In genomic region chr9:37027582-37028424, GRCh38 we compare ENCODE assay signal across 1 cellular context.
A peak's percentile ranks its signal among the peaks of the same experiment; 100 is the strongest.
TF ChIP-seq lines count a peak whose summit lies in the region.

No MANE protein-coding gene starts in this region.

TF ChIP-seq in HepG2, 621 proteins besides CTCF, POLR2A, EP300 and RAD21 (continued from another document and continues in another):
- TF ChIP-seq, protein P1, sequence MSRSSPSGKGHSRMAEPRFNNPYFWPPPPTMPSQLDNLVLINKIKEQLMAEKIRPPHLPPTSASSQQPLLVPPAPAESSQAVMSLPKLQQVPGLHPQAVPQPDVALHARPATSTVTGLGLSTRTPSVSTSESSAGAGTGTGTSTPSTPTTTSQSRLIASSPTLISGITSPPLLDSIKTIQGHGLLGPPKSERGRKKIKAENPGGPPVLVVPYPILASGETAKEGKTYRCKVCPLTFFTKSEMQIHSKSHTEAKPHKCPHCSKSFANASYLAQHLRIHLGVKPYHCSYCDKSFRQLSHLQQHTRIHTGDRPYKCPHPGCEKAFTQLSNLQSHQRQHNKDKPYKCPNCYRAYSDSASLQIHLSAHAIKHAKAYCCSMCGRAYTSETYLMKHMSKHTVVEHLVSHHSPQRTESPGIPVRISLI (CRISPR knock-in tag; IDR thresholded peaks at IDR 0.05; ENCODE audit: borderline replicate concordance): no peak
- TF ChIP-seq SP1 (IDR thresholded peaks at IDR 0.05) (no peak), SP1 (CRISPR knock-in tag; IDR thresholded peaks at IDR 0.05) (peak; percentile 89), ZNF407 (CRISPR knock-in tag; IDR thresholded peaks at IDR 0.05; ENCODE audit: not compliant biosample characterization) (peak; percentile 78), WIZ (CRISPR knock-in tag; IDR thresholded peaks at IDR 0.05) (peak; percentile 99), NFKB2 (CRISPR knock-in tag; IDR thresholded peaks at IDR 0.05; ENCODE audit: borderline replicate concordance) (peak; percentile 98), ZNF670 (CRISPR knock-in tag; IDR thresholded peaks at IDR 0.05; ENCODE audit: borderline replicate concordance) (peak; percentile 87), ZNF263 (CRISPR knock-in tag; IDR thresholded peaks at IDR 0.05) (peak; percentile 80), TMF1 (CRISPR knock-in tag; IDR thresholded peaks at IDR 0.05; ENCODE audit: low read depth) (peak; percentile 99), ZNF543 (CRISPR knock-in tag; IDR thresholded peaks at IDR 0.05) (peak; percentile 62; the same call in 1 of the 2 replicates), RARG (CRISPR knock-in tag; IDR thresholded peaks at IDR 0.05; ENCODE audit: low read depth) (0 out of 2 replicates have a peak, but pooled peaks have one; percentile 38), ZNF776 (CRISPR knock-in tag; IDR thresholded peaks at IDR 0.05) (peak; percentile 98), RXRA (CRISPR knock-in tag; IDR thresholded peaks at IDR 0.05) (peak; percentile 71; the same call in 1 of the 2 replicates), ZFP62 (CRISPR knock-in tag; IDR thresholded peaks at IDR 0.05) (no peak), ZNF343 (CRISPR knock-in tag; IDR thresholded peaks at IDR 0.05) (peak; percentile 87), ZNF775 (CRISPR knock-in tag; IDR thresholded peaks at IDR 0.05; ENCODE audit: borderline replicate concordance) (no peak), ZNF496 (CRISPR knock-in tag; IDR thresholded peaks at IDR 0.05; ENCODE audit: insufficient replicate concordance) (no peak), ZNF33B (CRISPR knock-in tag; IDR thresholded peaks at IDR 0.05) (peak; percentile 97), MIXL1 (CRISPR knock-in tag; IDR thresholded peaks at IDR 0.05) (peak; percentile 86; the same call in 1 of the 2 replicates), ZNF276 (CRISPR knock-in tag; IDR thresholded peaks at IDR 0.05; ENCODE audit: low read depth) (peak; percentile 96), ZFP36 (IDR thresholded peaks at IDR 0.05; ENCODE audit: borderline replicate concordance, low read depth, low read length, partially characterized antibody) (no peak), TAF15 (IDR thresholded peaks at IDR 0.05; ENCODE audit: low read depth, low read length, poor library complexity, severe bottlenecking) (no peak), ZNF460 (CRISPR knock-in tag; IDR thresholded peaks at IDR 0.05; ENCODE audit: borderline replicate concordance) (0 out of 2 replicates have a peak, but pooled peaks have one; percentile 20), SMAD9 (CRISPR knock-in tag; IDR thresholded peaks at IDR 0.05) (no peak), AGO1 (IDR thresholded peaks at IDR 0.05; ENCODE audit: low read depth, low read length, poor library complexity, severe bottlenecking) (peak; percentile 57), ZC3H4 (CRISPR knock-in tag; IDR thresholded peaks at IDR 0.05; ENCODE audit: borderline replicate concordance) (peak; percentile 46; the same call in 1 of the 2 replicates), PRMT3 (CRISPR knock-in tag; IDR thresholded peaks at IDR 0.05; ENCODE audit: borderline replicate concordance, low read depth) (peak; percentile 98), ZNF205 (CRISPR knock-in tag; IDR thresholded peaks at IDR 0.05) (peak; percentile 91), ZNF230 (CRISPR knock-in tag; IDR thresholded peaks at IDR 0.05) (0 out of 2 replicates have a peak, but pooled peaks have one; percentile 56), PLRG1 (conservative IDR thresholded peaks at IDR 0.05) (no peak), SRSF1 (optimal IDR thresholded peaks at IDR 0.05; ENCODE audit: low read depth, low read length) (peak; percentile 83), ZSCAN30 (CRISPR knock-in tag; IDR thresholded peaks at IDR 0.05) (0 out of 2 replicates have a peak, but pooled peaks have one; percentile 46), GABPA (IDR thresholded peaks at IDR 0.05; ENCODE audit: low read depth, low read length) (no peak), GABPA (CRISPR knock-in tag; IDR thresholded peaks at IDR 0.05; ENCODE audit: low read depth) (no peak), CENPX (CRISPR knock-in tag; IDR thresholded peaks at IDR 0.05) (no peak), ZBTB26 (CRISPR knock-in tag; IDR thresholded peaks at IDR 0.05; ENCODE audit: borderline replicate concordance) (peak; percentile 96), IRX3 (CRISPR knock-in tag; IDR thresholded peaks at IDR 0.05; ENCODE audit: borderline replicate concordance, low read depth) (peak; percentile 97; the same call in 1 of the 2 replicates), ZBTB1 (CRISPR knock-in tag; IDR thresholded peaks at IDR 0.05; ENCODE audit: borderline replicate concordance) (peak; percentile 85; the same call in 1 of the 2 replicates), KLF16 (CRISPR knock-in tag; IDR thresholded peaks at IDR 0.05) (peak in 1 of 2 experiments; percentile 99; a peak in 2 of 4 replicates), ATF1 (CRISPR knock-in tag; IDR thresholded peaks at IDR 0.05) (no peak), PTBP1 (IDR thresholded peaks at IDR 0.05; ENCODE audit: low read depth, low read length, poor library complexity, severe bottlenecking) (no peak), NAIF1 (CRISPR knock-in tag; IDR thresholded peaks at IDR 0.05; ENCODE audit: borderline replicate concordance) (peak; percentile 21; the same call in 1 of the 2 replicates), SATB2 (CRISPR knock-in tag; IDR thresholded peaks at IDR 0.05) (peak; percentile 97), PITX1 (CRISPR knock-in tag; IDR thresholded peaks at IDR 0.05) (peak; percentile 65; the same call in 1 of the 2 replicates), HDAC2 (CRISPR knock-in tag; IDR thresholded peaks at IDR 0.05) (peak; percentile 83), ZEB1 (IDR thresholded peaks at IDR 0.05; ENCODE audit: insufficient replicate concordance, low read depth) (no peak), NCOA1 (CRISPR knock-in tag; IDR thresholded peaks at IDR 0.05) (no peak), ZNF282 (IDR thresholded peaks at IDR 0.05; ENCODE audit: partially characterized antibody) (no peak), POGZ (CRISPR knock-in tag; IDR thresholded peaks at IDR 0.05) (0 out of 2 replicates have a peak, but pooled peaks have one; percentile 34), MYC (CRISPR knock-in tag; IDR thresholded peaks at IDR 0.05; ENCODE audit: borderline replicate concordance) (peak; percentile 75)
- TF ChIP-seq, protein P2, sequence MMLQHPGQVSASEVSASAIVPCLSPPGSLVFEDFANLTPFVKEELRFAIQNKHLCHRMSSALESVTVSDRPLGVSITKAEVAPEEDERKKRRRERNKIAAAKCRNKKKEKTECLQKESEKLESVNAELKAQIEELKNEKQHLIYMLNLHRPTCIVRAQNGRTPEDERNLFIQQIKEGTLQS (CRISPR knock-in tag; IDR thresholded peaks at IDR 0.05): peak; percentile 85
- TF ChIP-seq, protein P3, sequence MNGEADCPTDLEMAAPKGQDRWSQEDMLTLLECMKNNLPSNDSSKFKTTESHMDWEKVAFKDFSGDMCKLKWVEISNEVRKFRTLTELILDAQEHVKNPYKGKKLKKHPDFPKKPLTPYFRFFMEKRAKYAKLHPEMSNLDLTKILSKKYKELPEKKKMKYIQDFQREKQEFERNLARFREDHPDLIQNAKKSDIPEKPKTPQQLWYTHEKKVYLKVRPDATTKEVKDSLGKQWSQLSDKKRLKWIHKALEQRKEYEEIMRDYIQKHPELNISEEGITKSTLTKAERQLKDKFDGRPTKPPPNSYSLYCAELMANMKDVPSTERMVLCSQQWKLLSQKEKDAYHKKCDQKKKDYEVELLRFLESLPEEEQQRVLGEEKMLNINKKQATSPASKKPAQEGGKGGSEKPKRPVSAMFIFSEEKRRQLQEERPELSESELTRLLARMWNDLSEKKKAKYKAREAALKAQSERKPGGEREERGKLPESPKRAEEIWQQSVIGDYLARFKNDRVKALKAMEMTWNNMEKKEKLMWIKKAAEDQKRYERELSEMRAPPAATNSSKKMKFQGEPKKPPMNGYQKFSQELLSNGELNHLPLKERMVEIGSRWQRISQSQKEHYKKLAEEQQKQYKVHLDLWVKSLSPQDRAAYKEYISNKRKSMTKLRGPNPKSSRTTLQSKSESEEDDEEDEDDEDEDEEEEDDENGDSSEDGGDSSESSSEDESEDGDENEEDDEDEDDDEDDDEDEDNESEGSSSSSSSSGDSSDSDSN (CRISPR knock-in tag; IDR thresholded peaks at IDR 0.05): peak; percentile 73; the same call in 1 of the 2 replicates
- TF ChIP-seq, protein P4, sequence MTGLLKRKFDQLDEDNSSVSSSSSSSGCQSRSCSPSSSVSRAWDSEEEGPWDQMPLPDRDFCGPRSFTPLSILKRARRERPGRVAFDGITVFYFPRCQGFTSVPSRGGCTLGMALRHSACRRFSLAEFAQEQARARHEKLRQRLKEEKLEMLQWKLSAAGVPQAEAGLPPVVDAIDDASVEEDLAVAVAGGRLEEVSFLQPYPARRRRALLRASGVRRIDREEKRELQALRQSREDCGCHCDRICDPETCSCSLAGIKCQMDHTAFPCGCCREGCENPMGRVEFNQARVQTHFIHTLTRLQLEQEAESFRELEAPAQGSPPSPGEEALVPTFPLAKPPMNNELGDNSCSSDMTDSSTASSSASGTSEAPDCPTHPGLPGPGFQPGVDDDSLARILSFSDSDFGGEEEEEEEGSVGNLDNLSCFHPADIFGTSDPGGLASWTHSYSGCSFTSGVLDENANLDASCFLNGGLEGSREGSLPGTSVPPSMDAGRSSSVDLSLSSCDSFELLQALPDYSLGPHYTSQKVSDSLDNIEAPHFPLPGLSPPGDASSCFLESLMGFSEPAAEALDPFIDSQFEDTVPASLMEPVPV (CRISPR knock-in tag; IDR thresholded peaks at IDR 0.05): peak; percentile 95
